1 cellular context compared by ENCODE assay signal in genomic region chr3:194485876-194486539, GRCh38.
TF ChIP-seq lines count a peak whose summit lies in the region.

No MANE protein-coding gene starts in this region.

TF ChIP-seq in K562, 482 proteins besides CTCF, POLR2A, EP300 and RAD21 (continued from another document and continues in another):
- no peak for TF ChIP-seq TRIM25 (IDR thresholded peaks at IDR 0.05; ENCODE audit: borderline replicate concordance)
- TF ChIP-seq, protein P1, sequence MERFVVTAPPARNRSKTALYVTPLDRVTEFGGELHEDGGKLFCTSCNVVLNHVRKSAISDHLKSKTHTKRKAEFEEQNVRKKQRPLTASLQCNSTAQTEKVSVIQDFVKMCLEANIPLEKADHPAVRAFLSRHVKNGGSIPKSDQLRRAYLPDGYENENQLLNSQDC (CRISPR knock-in tag; IDR thresholded peaks at IDR 0.05): no peak
- no peak for TF ChIP-seq SIN3B (IDR thresholded peaks at IDR 0.05; ENCODE audit: low read depth)
- TF ChIP-seq, protein P2, sequence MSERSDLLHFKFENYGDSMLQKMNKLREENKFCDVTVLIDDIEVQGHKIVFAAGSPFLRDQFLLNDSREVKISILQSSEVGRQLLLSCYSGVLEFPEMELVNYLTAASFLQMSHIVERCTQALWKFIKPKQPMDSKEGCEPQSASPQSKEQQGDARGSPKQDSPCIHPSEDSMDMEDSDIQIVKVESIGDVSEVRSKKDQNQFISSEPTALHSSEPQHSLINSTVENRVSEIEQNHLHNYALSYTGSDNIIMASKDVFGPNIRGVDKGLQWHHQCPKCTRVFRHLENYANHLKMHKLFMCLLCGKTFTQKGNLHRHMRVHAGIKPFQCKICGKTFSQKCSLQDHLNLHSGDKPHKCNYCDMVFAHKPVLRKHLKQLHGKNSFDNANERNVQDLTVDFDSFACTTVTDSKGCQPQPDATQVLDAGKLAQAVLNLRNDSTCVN (CRISPR knock-in tag; IDR thresholded peaks at IDR 0.05): no peak
- TF ChIP-seq ZNF324 (CRISPR knock-in tag; IDR thresholded peaks at IDR 0.05): no peak
- TF ChIP-seq, protein P3, sequence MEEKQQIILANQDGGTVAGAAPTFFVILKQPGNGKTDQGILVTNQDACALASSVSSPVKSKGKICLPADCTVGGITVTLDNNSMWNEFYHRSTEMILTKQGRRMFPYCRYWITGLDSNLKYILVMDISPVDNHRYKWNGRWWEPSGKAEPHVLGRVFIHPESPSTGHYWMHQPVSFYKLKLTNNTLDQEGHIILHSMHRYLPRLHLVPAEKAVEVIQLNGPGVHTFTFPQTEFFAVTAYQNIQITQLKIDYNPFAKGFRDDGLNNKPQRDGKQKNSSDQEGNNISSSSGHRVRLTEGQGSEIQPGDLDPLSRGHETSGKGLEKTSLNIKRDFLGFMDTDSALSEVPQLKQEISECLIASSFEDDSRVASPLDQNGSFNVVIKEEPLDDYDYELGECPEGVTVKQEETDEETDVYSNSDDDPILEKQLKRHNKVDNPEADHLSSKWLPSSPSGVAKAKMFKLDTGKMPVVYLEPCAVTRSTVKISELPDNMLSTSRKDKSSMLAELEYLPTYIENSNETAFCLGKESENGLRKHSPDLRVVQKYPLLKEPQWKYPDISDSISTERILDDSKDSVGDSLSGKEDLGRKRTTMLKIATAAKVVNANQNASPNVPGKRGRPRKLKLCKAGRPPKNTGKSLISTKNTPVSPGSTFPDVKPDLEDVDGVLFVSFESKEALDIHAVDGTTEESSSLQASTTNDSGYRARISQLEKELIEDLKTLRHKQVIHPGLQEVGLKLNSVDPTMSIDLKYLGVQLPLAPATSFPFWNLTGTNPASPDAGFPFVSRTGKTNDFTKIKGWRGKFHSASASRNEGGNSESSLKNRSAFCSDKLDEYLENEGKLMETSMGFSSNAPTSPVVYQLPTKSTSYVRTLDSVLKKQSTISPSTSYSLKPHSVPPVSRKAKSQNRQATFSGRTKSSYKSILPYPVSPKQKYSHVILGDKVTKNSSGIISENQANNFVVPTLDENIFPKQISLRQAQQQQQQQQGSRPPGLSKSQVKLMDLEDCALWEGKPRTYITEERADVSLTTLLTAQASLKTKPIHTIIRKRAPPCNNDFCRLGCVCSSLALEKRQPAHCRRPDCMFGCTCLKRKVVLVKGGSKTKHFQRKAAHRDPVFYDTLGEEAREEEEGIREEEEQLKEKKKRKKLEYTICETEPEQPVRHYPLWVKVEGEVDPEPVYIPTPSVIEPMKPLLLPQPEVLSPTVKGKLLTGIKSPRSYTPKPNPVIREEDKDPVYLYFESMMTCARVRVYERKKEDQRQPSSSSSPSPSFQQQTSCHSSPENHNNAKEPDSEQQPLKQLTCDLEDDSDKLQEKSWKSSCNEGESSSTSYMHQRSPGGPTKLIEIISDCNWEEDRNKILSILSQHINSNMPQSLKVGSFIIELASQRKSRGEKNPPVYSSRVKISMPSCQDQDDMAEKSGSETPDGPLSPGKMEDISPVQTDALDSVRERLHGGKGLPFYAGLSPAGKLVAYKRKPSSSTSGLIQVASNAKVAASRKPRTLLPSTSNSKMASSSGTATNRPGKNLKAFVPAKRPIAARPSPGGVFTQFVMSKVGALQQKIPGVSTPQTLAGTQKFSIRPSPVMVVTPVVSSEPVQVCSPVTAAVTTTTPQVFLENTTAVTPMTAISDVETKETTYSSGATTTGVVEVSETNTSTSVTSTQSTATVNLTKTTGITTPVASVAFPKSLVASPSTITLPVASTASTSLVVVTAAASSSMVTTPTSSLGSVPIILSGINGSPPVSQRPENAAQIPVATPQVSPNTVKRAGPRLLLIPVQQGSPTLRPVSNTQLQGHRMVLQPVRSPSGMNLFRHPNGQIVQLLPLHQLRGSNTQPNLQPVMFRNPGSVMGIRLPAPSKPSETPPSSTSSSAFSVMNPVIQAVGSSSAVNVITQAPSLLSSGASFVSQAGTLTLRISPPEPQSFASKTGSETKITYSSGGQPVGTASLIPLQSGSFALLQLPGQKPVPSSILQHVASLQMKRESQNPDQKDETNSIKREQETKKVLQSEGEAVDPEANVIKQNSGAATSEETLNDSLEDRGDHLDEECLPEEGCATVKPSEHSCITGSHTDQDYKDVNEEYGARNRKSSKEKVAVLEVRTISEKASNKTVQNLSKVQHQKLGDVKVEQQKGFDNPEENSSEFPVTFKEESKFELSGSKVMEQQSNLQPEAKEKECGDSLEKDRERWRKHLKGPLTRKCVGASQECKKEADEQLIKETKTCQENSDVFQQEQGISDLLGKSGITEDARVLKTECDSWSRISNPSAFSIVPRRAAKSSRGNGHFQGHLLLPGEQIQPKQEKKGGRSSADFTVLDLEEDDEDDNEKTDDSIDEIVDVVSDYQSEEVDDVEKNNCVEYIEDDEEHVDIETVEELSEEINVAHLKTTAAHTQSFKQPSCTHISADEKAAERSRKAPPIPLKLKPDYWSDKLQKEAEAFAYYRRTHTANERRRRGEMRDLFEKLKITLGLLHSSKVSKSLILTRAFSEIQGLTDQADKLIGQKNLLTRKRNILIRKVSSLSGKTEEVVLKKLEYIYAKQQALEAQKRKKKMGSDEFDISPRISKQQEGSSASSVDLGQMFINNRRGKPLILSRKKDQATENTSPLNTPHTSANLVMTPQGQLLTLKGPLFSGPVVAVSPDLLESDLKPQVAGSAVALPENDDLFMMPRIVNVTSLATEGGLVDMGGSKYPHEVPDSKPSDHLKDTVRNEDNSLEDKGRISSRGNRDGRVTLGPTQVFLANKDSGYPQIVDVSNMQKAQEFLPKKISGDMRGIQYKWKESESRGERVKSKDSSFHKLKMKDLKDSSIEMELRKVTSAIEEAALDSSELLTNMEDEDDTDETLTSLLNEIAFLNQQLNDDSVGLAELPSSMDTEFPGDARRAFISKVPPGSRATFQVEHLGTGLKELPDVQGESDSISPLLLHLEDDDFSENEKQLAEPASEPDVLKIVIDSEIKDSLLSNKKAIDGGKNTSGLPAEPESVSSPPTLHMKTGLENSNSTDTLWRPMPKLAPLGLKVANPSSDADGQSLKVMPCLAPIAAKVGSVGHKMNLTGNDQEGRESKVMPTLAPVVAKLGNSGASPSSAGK (IDR thresholded peaks at IDR 0.05): peak; percentile 43; the same call in 1 of the 2 replicates
- TF ChIP-seq, protein P4, sequence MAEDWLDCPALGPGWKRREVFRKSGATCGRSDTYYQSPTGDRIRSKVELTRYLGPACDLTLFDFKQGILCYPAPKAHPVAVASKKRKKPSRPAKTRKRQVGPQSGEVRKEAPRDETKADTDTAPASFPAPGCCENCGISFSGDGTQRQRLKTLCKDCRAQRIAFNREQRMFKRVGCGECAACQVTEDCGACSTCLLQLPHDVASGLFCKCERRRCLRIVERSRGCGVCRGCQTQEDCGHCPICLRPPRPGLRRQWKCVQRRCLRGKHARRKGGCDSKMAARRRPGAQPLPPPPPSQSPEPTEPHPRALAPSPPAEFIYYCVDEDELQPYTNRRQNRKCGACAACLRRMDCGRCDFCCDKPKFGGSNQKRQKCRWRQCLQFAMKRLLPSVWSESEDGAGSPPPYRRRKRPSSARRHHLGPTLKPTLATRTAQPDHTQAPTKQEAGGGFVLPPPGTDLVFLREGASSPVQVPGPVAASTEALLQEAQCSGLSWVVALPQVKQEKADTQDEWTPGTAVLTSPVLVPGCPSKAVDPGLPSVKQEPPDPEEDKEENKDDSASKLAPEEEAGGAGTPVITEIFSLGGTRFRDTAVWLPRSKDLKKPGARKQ (CRISPR knock-in tag; IDR thresholded peaks at IDR 0.05): no peak
- no peak for TF ChIP-seq ELF1 (tag; IDR thresholded peaks at IDR 0.05)
- TF ChIP-seq FOXK1 (CRISPR knock-in tag; IDR thresholded peaks at IDR 0.05; ENCODE audit: borderline replicate concordance): no peak
- TF ChIP-seq IRF9 (tag; IDR thresholded peaks at IDR 0.05): no peak
- no peak for TF ChIP-seq RHOXF2B (CRISPR knock-in tag; conservative IDR thresholded peaks at IDR 0.05)
- TF ChIP-seq, protein P5, sequence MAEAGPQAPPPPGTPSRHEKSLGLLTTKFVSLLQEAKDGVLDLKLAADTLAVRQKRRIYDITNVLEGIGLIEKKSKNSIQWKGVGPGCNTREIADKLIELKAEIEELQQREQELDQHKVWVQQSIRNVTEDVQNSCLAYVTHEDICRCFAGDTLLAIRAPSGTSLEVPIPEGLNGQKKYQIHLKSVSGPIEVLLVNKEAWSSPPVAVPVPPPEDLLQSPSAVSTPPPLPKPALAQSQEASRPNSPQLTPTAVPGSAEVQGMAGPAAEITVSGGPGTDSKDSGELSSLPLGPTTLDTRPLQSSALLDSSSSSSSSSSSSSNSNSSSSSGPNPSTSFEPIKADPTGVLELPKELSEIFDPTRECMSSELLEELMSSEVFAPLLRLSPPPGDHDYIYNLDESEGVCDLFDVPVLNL (CRISPR knock-in tag; IDR thresholded peaks at IDR 0.05; ENCODE audit: low read depth): no peak
- TF ChIP-seq, protein P6, sequence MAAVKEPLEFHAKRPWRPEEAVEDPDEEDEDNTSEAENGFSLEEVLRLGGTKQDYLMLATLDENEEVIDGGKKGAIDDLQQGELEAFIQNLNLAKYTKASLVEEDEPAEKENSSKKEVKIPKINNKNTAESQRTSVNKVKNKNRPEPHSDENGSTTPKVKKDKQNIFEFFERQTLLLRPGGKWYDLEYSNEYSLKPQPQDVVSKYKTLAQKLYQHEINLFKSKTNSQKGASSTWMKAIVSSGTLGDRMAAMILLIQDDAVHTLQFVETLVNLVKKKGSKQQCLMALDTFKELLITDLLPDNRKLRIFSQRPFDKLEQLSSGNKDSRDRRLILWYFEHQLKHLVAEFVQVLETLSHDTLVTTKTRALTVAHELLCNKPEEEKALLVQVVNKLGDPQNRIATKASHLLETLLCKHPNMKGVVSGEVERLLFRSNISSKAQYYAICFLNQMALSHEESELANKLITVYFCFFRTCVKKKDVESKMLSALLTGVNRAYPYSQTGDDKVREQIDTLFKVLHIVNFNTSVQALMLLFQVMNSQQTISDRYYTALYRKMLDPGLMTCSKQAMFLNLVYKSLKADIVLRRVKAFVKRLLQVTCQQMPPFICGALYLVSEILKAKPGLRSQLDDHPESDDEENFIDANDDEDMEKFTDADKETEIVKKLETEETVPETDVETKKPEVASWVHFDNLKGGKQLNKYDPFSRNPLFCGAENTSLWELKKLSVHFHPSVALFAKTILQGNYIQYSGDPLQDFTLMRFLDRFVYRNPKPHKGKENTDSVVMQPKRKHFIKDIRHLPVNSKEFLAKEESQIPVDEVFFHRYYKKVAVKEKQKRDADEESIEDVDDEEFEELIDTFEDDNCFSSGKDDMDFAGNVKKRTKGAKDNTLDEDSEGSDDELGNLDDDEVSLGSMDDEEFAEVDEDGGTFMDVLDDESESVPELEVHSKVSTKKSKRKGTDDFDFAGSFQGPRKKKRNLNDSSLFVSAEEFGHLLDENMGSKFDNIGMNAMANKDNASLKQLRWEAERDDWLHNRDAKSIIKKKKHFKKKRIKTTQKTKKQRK (IDR thresholded peaks at IDR 0.05; ENCODE audit: borderline replicate concordance, low read depth, low read length): no peak
- no peak for TF ChIP-seq ZNF239 (CRISPR knock-in tag; IDR thresholded peaks at IDR 0.05)
- TF ChIP-seq MED1 (CRISPR knock-in tag; IDR thresholded peaks at IDR 0.05; ENCODE audit: borderline replicate concordance): no peak
- 0 out of 2 replicates have a peak, but pooled peaks have one; percentile 2 for TF ChIP-seq MEF2D (tag; conservative IDR thresholded peaks at IDR 0.05; ENCODE audit: low read depth)
- TF ChIP-seq JUND (IDR thresholded peaks at IDR 0.05; ENCODE audit: borderline replicate concordance, low read depth, low read length): no peak
- 0 out of 3 replicates have a peak, but pooled peaks have one; percentile 6 for TF ChIP-seq JUND (tag; IDR thresholded peaks at IDR 0.05; ENCODE audit: borderline replicate concordance, low read depth, low read length)
- TF ChIP-seq, protein P7, sequence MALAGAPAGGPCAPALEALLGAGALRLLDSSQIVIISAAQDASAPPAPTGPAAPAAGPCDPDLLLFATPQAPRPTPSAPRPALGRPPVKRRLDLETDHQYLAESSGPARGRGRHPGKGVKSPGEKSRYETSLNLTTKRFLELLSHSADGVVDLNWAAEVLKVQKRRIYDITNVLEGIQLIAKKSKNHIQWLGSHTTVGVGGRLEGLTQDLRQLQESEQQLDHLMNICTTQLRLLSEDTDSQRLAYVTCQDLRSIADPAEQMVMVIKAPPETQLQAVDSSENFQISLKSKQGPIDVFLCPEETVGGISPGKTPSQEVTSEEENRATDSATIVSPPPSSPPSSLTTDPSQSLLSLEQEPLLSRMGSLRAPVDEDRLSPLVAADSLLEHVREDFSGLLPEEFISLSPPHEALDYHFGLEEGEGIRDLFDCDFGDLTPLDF (CRISPR knock-in tag; IDR thresholded peaks at IDR 0.05): no peak
- no peak for TF ChIP-seq PREB (CRISPR knock-in tag; IDR thresholded peaks at IDR 0.05)
- TF ChIP-seq HLTF (IDR thresholded peaks at IDR 0.05): no peak
- TF ChIP-seq, protein P8, sequence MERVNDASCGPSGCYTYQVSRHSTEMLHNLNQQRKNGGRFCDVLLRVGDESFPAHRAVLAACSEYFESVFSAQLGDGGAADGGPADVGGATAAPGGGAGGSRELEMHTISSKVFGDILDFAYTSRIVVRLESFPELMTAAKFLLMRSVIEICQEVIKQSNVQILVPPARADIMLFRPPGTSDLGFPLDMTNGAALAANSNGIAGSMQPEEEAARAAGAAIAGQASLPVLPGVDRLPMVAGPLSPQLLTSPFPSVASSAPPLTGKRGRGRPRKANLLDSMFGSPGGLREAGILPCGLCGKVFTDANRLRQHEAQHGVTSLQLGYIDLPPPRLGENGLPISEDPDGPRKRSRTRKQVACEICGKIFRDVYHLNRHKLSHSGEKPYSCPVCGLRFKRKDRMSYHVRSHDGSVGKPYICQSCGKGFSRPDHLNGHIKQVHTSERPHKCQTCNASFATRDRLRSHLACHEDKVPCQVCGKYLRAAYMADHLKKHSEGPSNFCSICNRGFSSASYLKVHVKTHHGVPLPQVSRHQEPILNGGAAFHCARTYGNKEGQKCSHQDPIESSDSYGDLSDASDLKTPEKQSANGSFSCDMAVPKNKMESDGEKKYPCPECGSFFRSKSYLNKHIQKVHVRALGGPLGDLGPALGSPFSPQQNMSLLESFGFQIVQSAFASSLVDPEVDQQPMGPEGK (CRISPR knock-in tag; IDR thresholded peaks at IDR 0.05; ENCODE audit: borderline replicate concordance): no peak
